In genomic region chr15:79987969-79988368, GRCh38 we compare ENCODE assay signal across 28 cellular contexts. TPM values are rescaled to one million over a fixed set of nuclear protein-coding genes. Genes with fewer than 3 reads are reported as not detected.
DNase-seq lines count a peak whose midpoint lies in the region; ATAC-seq, FAIRE-seq and TF ChIP-seq lines count a peak whose summit lies in the region.
"Had no signal": no experiment of that assay in that cellular context is flagged by ENCODE, and none has a peak within 500 bp of the region (broad histone marks: within the 10 kb centered on the region; RNA-seq: fewer than 3 reads in every experiment).

No MANE protein-coding gene starts in this region.

- H3K9me3 Mint-ChIP-seq in GM23338 (no peaks in the 10 kb centered on the region; the same call in 2 of the 3 replicates), neural progenitor cell (no peaks in the 10 kb centered on the region)
- H3K9me3 Mint-ChIP-seq: CD4-positive, alpha-beta memory T cell; CD8-positive, alpha-beta memory T cell had no signal

- H3K27ac ChIP-seq in GM23338 (ENCODE audit: low read depth) = no peak overlapping the region
- peak overlapping the region; percentile 43 for H3K27ac ChIP-seq in hepatocyte
- no peak overlapping the region for H3K27ac ChIP-seq in neural progenitor cell
- H3K27ac ChIP-seq: BLaER1 had no signal

- DNase-seq in GM12892 (ENCODE audit: insufficient read length) = no peak
- DNase-seq in GM23338 (ENCODE audit: low spot score) = no peak
- DNase-seq in hepatocyte (ENCODE audit: low spot score) = no peak
- no peak for DNase-seq in neural progenitor cell (ENCODE audit: low spot score)
- no peak for DNase-seq in activated CD4-positive, alpha-beta T cell treated with anti-CD3 and anti-CD28 coated beads, Interleukin-2, amount 50 U/mL, for 1 hour
- DNase-seq: 8988T; ACHN; BE2C; C1 segment of cervical spinal cord; CD4-positive, alpha-beta memory T cell; CD4-positive, CD25-positive, alpha-beta regulatory T cell; CD8-positive, alpha-beta memory T cell; COR-L47; DMS 273 treated with DMSO at 0.1 percent for 48 hours; DMS153; DMS53; DMS79; DND-41; EL; GDM1 had no signal

- H3K36me3 ChIP-seq in GM23338 (ENCODE audit: insufficient read depth) (no peaks in the 10 kb centered on the region), hepatocyte (replicated peaks; ENCODE audit: insufficient read depth, low read depth) (no peaks in the 10 kb centered on the region), neural progenitor cell (no peaks in the 10 kb centered on the region)
- H3K36me3 ChIP-seq: BE2C, BLaER1 had no signal

- H3K9me2 ChIP-seq in GM23338 (ENCODE audit: insufficient read depth) = no peaks in the 10 kb centered on the region
- H3K9me2 ChIP-seq in hepatocyte (replicated peaks; ENCODE audit: insufficient read depth) = no peaks in the 10 kb centered on the region

- no peak for ATAC-seq in GM23338
- no peak for ATAC-seq in GM21526 (IDR thresholded peaks at IDR 0.05; ENCODE audit: low FRiP score, unreplicated experiment)
- ATAC-seq: GM12878 had no signal

- peaks cover 3% of the 10 kb centered on the region for H3K27me3 Mint-ChIP-seq in GM23338 (ENCODE audit: insufficient read depth, low read depth, poor library complexity)
- H3K27me3 Mint-ChIP-seq in neural progenitor cell (ENCODE audit: insufficient read depth, low read depth) = peaks cover 2% of the 10 kb centered on the region
- H3K27me3 Mint-ChIP-seq: CD4-positive, alpha-beta memory T cell had no signal

- H3F3A ChIP-seq in GM23338 (replicated peaks; ENCODE audit: low read depth) = no peaks in the 10 kb centered on the region
- H3F3A ChIP-seq in neural progenitor cell (ENCODE audit: low read depth) = no peaks in the 10 kb centered on the region

- H3K4me3 Mint-ChIP-seq in GM23338 (no peak overlapping the region), neural progenitor cell (no peak overlapping the region)
- H3K4me3 Mint-ChIP-seq: CD14-positive monocyte; CD4-positive, alpha-beta memory T cell; CD4-positive, CD25-positive, alpha-beta regulatory T cell; CD8-positive, alpha-beta memory T cell had no signal

- H4K20me1 ChIP-seq in GM23338 (replicated peaks; ENCODE audit: insufficient read depth) = no peaks in the 10 kb centered on the region
- no peaks in the 10 kb centered on the region for H4K20me1 ChIP-seq in hepatocyte (ENCODE audit: insufficient read depth, poor library complexity, severe bottlenecking)
- no peaks in the 10 kb centered on the region for H4K20me1 ChIP-seq in neural progenitor cell (ENCODE audit: low read depth)
- H4K20me1 ChIP-seq: BLaER1 had no signal

- H3K9me3 ChIP-seq in hepatocyte (ENCODE audit: low read depth) (no peaks in the 10 kb centered on the region), neural progenitor cell (ENCODE audit: low read depth) (no peaks in the 10 kb centered on the region)
- H3K9me3 ChIP-seq: BE2C, BLaER1 had no signal

- H3K79me2 ChIP-seq in GM23338 (replicated peaks; ENCODE audit: insufficient read depth) = no peaks in the 10 kb centered on the region
- no peaks in the 10 kb centered on the region for H3K79me2 ChIP-seq in hepatocyte
- H3K79me2 ChIP-seq in neural progenitor cell (ENCODE audit: low read depth) = no peaks in the 10 kb centered on the region

- H3K4me3 ChIP-seq in GM23338 (no peak overlapping the region), hepatocyte (no peak overlapping the region), neural progenitor cell (no peak overlapping the region)
- H3K4me3 ChIP-seq: BLaER1, GM12878 had no signal

- H3K4me2 ChIP-seq in GM23338 = no peak overlapping the region
- H3K4me2 ChIP-seq in hepatocyte = no peak overlapping the region
- no peak overlapping the region for H3K4me2 ChIP-seq in neural progenitor cell
- H3K4me2 ChIP-seq: BLaER1 had no signal

- H3K9ac ChIP-seq in neural progenitor cell = no peak overlapping the region
- H3K9ac ChIP-seq: BLaER1 had no signal

- H3K36me3 Mint-ChIP-seq in GM23338 (ENCODE audit: low read depth) (no peaks in the 10 kb centered on the region), neural progenitor cell (no peaks in the 10 kb centered on the region)
- H3K36me3 Mint-ChIP-seq: CD4-positive, alpha-beta memory T cell; CD4-positive, CD25-positive, alpha-beta regulatory T cell; CD8-positive, alpha-beta memory T cell had no signal

- no peaks in the 10 kb centered on the region for H3K4me1 ChIP-seq in GM23338 (ENCODE audit: insufficient read depth)
- peaks cover 4% of the 10 kb centered on the region for H3K4me1 ChIP-seq in hepatocyte (ENCODE audit: insufficient read depth)
- H3K4me1 ChIP-seq in neural progenitor cell = no peaks in the 10 kb centered on the region
- H3K4me1 ChIP-seq: BE2C, BLaER1 had no signal

- no peak for TF ChIP-seq CTCF in GM23338 (conservative IDR thresholded peaks at IDR 0.05; ENCODE audit: low read depth in 2 of 2)
- no peak for TF ChIP-seq CTCF in hepatocyte (IDR thresholded peaks at IDR 0.05; ENCODE audit: poor library complexity)
- TF ChIP-seq CTCF in neural progenitor cell (IDR thresholded peaks at IDR 0.05) = no peak

- H3K4me1 Mint-ChIP-seq in GM23338 (no peaks in the 10 kb centered on the region), neural progenitor cell (no peaks in the 10 kb centered on the region)
- H3K4me1 Mint-ChIP-seq: CD4-positive, alpha-beta memory T cell; CD4-positive, CD25-positive, alpha-beta regulatory T cell; CD8-positive, alpha-beta memory T cell had no signal

- no peak for TF ChIP-seq POLR2A in GM12892 (IDR thresholded peaks at IDR 0.05; ENCODE audit: low read depth, low read length)

- no peaks in the 10 kb centered on the region for H3K27me3 ChIP-seq in GM23338 (ENCODE audit: insufficient read depth)
- H3K27me3 ChIP-seq in hepatocyte = no peaks in the 10 kb centered on the region
- no peaks in the 10 kb centered on the region for H3K27me3 ChIP-seq in neural progenitor cell
- H3K27me3 ChIP-seq: BE2C, BLaER1 had no signal

- H2AFZ ChIP-seq in GM23338 (peak overlapping the region; percentile 14; the same call in 1 of the 2 replicates), hepatocyte (no peak overlapping the region), neural progenitor cell (replicated peaks) (no peak overlapping the region)

- peak; percentile 62 for FAIRE-seq in GM12892 (lab: Jason Lieb, UNC)
- FAIRE-seq: A204.1, GM12878, GM19239 had no signal

- 79% methylated on average over 3 of the region's 3 CpGs for WGBS in hepatocyte (ENCODE audit: low lambda C conversion rate, missing lambda C conversion rate)

- H3K27ac Mint-ChIP-seq in GM23338 (no peak overlapping the region), neural progenitor cell (no peak overlapping the region)
- H3K27ac Mint-ChIP-seq: CD8-positive, alpha-beta memory T cell had no signal

TF ChIP-seq in GM23338, 12 proteins besides CTCF, POLR2A, EP300 and RAD21:
- TF ChIP-seq CREB1 (CRISPR knock-in tag; IDR thresholded peaks at IDR 0.05; ENCODE audit: low read depth) (no peak), JUNB (IDR thresholded peaks at IDR 0.05; ENCODE audit: unreplicated experiment) (no peak), EZH2phosphoT487 (IDR thresholded peaks at IDR 0.05; ENCODE audit: unreplicated experiment) (no peak)

RNA-seq across cellular contexts. Expression of gene BCL2A1, which starts 17.0 kb away (rescaled TPM):
- 266 TPM for polyA plus RNA-seq in GM12892 (2012; ENCODE audit: missing spikeins)
- not detected in 2 replicates for total RNA-seq in GM23338 (2014; rRNA removed; shearing (Covaris generic))
- polyA plus RNA-seq in GM23338 (2016; fragmentation: Nextera tagmentation; extraction: Ambion mirVana) (0.28 TPM in 1 of 2 replicates, not detected in the other), hepatocyte (8.4 and 11.1 TPM in 2 replicates)
- total RNA-seq in hepatocyte (7.8 and 9.9 TPM in 2 replicates), neural progenitor cell (ENCODE audit: low replicate concordance) (not detected in 2 replicates)
- total RNA-seq: A673, G401 had no signal
